ENCODE assay signal across 8 cellular contexts in genomic region chr3:129195731-129196256, GRCh38. TPM values are rescaled to one million over a fixed set of nuclear protein-coding genes. Genes with fewer than 3 reads are reported as not detected.
DNase-seq lines count a peak whose midpoint lies in the region; ATAC-seq and TF ChIP-seq lines count a peak whose summit lies in the region.

No MANE protein-coding gene starts in this region.

- peak overlapping the region in 7 of 11 experiments; percentile 6 to 71 (median 46); a peak in 10 of 22 replicates for H3K27ac ChIP-seq in BLaER1 treated with 17β-estradiol and CSF1 and Interleukin-3, amounts not matched to agents 10 nM and 100 nM
- H3K27ac ChIP-seq in neural progenitor cell, result no peak overlapping the region

- H3K9me3 Mint-ChIP-seq in mesothelial cell of epicardium (no peaks in the 10 kb centered on the region), neural progenitor cell (no peaks in the 10 kb centered on the region)

- peak; percentile 58 to 94 for DNase-seq in NOMO-1 (lab: John Stamatoyannopoulos, UW; ENCODE audit: unreplicated experiment in 2 of 2)
- peak; percentile 83 for DNase-seq in dermis blood vessel endothelial cell
- no peak for DNase-seq in mesothelial cell of epicardium (ENCODE audit: low spot score in 2 of 2, unreplicated experiment in 2 of 2)
- no peak for DNase-seq in neural progenitor cell (ENCODE audit: low spot score)
- DNase-seq in activated CD4-positive, CD25-positive, alpha-beta regulatory T cell treated with anti-CD3 and anti-CD28 coated beads, Interleukin-2, amount 50 U/mL, for 72 hours, result no peak

- no peaks in the 10 kb centered on the region for H3K27me3 ChIP-seq in BLaER1 treated with 17β-estradiol and CSF1 and Interleukin-3, amounts not matched to agents 10 nM and 100 nM
- no peaks in the 10 kb centered on the region for H3K27me3 ChIP-seq in neural progenitor cell

- H3K9me3 ChIP-seq in BLaER1 treated with 17β-estradiol and CSF1 and Interleukin-3, amounts not matched to agents 10 nM and 100 nM (replicated peaks in 1 of 11), result no peaks in the 10 kb centered on the region
- no peaks in the 10 kb centered on the region for H3K9me3 ChIP-seq in neural progenitor cell (ENCODE audit: low read depth)

- no peaks in the 10 kb centered on the region for H3F3A ChIP-seq in neural progenitor cell (ENCODE audit: low read depth)

- 0 out of 22 replicates have a peak, but pooled peaks cover 0 to 3% (median 0%) of the 10 kb centered on the region in 11 experiments for H3K36me3 ChIP-seq in BLaER1 treated with 17β-estradiol and CSF1 and Interleukin-3, amounts not matched to agents 10 nM and 100 nM
- no peaks in the 10 kb centered on the region for H3K36me3 ChIP-seq in neural progenitor cell

- H3K27me3 Mint-ChIP-seq in mesothelial cell of epicardium (ENCODE audit: low read depth) (no peaks in the 10 kb centered on the region), neural progenitor cell (ENCODE audit: insufficient read depth, low read depth) (no peaks in the 10 kb centered on the region)

- TF ChIP-seq CTCF in mesothelial cell of epicardium (IDR thresholded peaks at IDR 0.05; ENCODE audit: unreplicated experiment) (no peak), neural progenitor cell (IDR thresholded peaks at IDR 0.05) (no peak)

- no peak for ATAC-seq in GM18519 (IDR thresholded peaks at IDR 0.05; ENCODE audit: low FRiP score, unreplicated experiment)
- ATAC-seq in HG03280 (IDR thresholded peaks at IDR 0.05; ENCODE audit: unreplicated experiment), result no peak

- no peaks in the 10 kb centered on the region; a peak in 1 of 22 replicates for H4K20me1 ChIP-seq in BLaER1 treated with 17β-estradiol and CSF1 and Interleukin-3, amounts not matched to agents 10 nM and 100 nM
- no peaks in the 10 kb centered on the region for H4K20me1 ChIP-seq in neural progenitor cell (ENCODE audit: low read depth)

- H2AFZ ChIP-seq in neural progenitor cell (replicated peaks), result no peak overlapping the region

- peak overlapping the region in 5 of 11 experiments; percentile 8 to 52 (median 27); a peak in 8 of 22 replicates for H3K9ac ChIP-seq in BLaER1 treated with 17β-estradiol and CSF1 and Interleukin-3, amounts not matched to agents 10 nM and 100 nM
- H3K9ac ChIP-seq in neural progenitor cell, result no peak overlapping the region

- peak overlapping the region in 6 of 11 experiments; percentile 62 to 87 (median 76); a peak in 12 of 22 replicates for H3K4me2 ChIP-seq in BLaER1 treated with 17β-estradiol and CSF1 and Interleukin-3, amounts not matched to agents 10 nM and 100 nM
- no peak overlapping the region for H3K4me2 ChIP-seq in neural progenitor cell

- H3K4me1 ChIP-seq in BLaER1 treated with 17β-estradiol and CSF1 and Interleukin-3, amounts not matched to agents 10 nM and 100 nM, result peaks cover 20 to 63% (median 31%) of the 10 kb centered on the region in 10 experiments
- no peaks in the 10 kb centered on the region for H3K4me1 ChIP-seq in neural progenitor cell

- H3K36me3 Mint-ChIP-seq in mesothelial cell of epicardium (peaks cover 3% of the 10 kb centered on the region), neural progenitor cell (peaks cover 3% of the 10 kb centered on the region)

- H3K4me1 Mint-ChIP-seq in mesothelial cell of epicardium (no peaks in the 10 kb centered on the region), neural progenitor cell (no peaks in the 10 kb centered on the region)

- H3K79me2 ChIP-seq in neural progenitor cell (ENCODE audit: low read depth), result no peaks in the 10 kb centered on the region

- peak overlapping the region; percentile 64 for H3K27ac Mint-ChIP-seq in mesothelial cell of epicardium
- no peak overlapping the region for H3K27ac Mint-ChIP-seq in neural progenitor cell

- H3K4me3 Mint-ChIP-seq in mesothelial cell of epicardium, result no peak overlapping the region
- H3K4me3 Mint-ChIP-seq in neural progenitor cell, result no peak overlapping the region

- H3K4me3 ChIP-seq in BLaER1 treated with 17β-estradiol and CSF1 and Interleukin-3, amounts not matched to agents 10 nM and 100 nM, result peak overlapping the region in 2 of 10 experiments; percentile 7; a peak in 2 of 20 replicates
- no peak overlapping the region for H3K4me3 ChIP-seq in neural progenitor cell

RNA-seq across cellular contexts. Expression of gene CNBP, which starts 12.1 kb away (rescaled TPM):
- 251 and 283 TPM in 2 replicates for total RNA-seq in dermis blood vessel endothelial cell
- total RNA-seq in mesothelial cell of epicardium, result 217 to 223 TPM (median 222 TPM) in 3 replicates
- total RNA-seq in neural progenitor cell (ENCODE audit: low replicate concordance), result 424 and 495 TPM in 2 replicates

RNA-seq across cellular contexts. Expression of gene ISY1, which starts 34.9 kb away (rescaled TPM):
- total RNA-seq in dermis blood vessel endothelial cell (37.9 and 57.6 TPM in 2 replicates), mesothelial cell of epicardium (37.5 to 40.3 TPM (median 38.5 TPM) in 3 replicates), neural progenitor cell (ENCODE audit: low replicate concordance) (22.5 and 31.9 TPM in 2 replicates)

RNA-seq across cellular contexts. Expression of gene COPG1, which starts 53.6 kb away (rescaled TPM):
- total RNA-seq in dermis blood vessel endothelial cell (225 and 267 TPM in 2 replicates), mesothelial cell of epicardium (172 to 176 TPM (median 173 TPM) in 3 replicates), neural progenitor cell (ENCODE audit: low replicate concordance) (65.4 and 79.3 TPM in 2 replicates)

Comparison
In these comparisons a context has a peak if more than half of its experiments do, and no peak if none do; other contexts are left out.
1. DNase-seq: peak in NOMO-1 (2 of 2) and dermis blood vessel endothelial cell (single experiment); none in mesothelial cell of epicardium (0 of 2), neural progenitor cell (single experiment) and activated CD4-positive, CD25-positive, alpha-beta regulatory T cell treated with anti-CD3 and anti-CD28 coated beads, Interleukin-2, amount 50 U/mL, for 72 hours (single experiment).